1 cellular context compared by ENCODE assay signal in the genomic region with DNA sequence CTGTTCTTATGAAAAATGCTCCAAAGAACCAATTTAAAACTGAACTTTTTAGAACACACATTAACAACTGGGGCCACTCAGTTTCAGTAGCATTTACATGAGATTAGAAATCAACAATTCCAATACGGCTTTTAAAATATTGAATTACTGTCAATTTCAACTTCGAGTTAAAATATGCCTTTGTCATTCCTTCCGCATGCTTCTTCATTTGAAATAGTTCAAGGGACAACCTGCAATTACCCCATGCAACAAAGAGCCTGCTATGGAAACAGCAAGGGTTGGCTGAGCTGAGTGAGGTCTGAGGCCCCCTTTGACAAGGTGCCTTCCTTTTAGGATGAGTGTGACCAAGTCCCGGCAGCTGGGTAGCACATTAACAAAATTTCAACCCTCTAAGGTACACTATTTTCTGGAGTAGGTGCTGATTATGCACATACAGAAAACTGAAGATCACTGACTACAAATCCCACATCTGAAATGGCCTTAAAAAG.
TF ChIP-seq lines count a peak whose summit lies in the region.

No MANE protein-coding gene starts in this region.

TF ChIP-seq in K562, 482 proteins besides CTCF, POLR2A, EP300 and RAD21:
- TF ChIP-seq, protein P1, sequence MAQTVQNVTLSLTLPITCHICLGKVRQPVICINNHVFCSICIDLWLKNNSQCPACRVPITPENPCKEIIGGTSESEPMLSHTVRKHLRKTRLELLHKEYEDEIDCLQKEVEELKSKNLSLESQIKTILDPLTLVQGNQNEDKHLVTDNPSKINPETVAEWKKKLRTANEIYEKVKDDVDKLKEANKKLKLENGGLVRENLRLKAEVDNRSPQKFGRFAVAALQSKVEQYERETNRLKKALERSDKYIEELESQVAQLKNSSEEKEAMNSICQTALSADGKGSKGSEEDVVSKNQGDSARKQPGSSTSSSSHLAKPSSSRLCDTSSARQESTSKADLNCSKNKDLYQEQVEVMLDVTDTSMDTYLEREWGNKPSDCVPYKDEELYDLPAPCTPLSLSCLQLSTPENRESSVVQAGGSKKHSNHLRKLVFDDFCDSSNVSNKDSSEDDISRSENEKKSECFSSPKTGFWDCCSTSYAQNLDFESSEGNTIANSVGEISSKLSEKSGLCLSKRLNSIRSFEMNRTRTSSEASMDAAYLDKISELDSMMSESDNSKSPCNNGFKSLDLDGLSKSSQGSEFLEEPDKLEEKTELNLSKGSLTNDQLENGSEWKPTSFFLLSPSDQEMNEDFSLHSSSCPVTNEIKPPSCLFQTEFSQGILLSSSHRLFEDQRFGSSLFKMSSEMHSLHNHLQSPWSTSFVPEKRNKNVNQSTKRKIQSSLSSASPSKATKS (CRISPR knock-in tag; IDR thresholded peaks at IDR 0.05): no peak
- TF ChIP-seq FOXK1 (CRISPR knock-in tag; IDR thresholded peaks at IDR 0.05; ENCODE audit: borderline replicate concordance): no peak
- TF ChIP-seq E2F3 (CRISPR knock-in tag; IDR thresholded peaks at IDR 0.05): no peak
- no peak for TF ChIP-seq ZBTB5 (IDR thresholded peaks at IDR 0.05)
- no peak for TF ChIP-seq NEUROD1 (IDR thresholded peaks at IDR 0.05; ENCODE audit: borderline replicate concordance, low read depth, low read length, partially characterized antibody)
- TF ChIP-seq, protein P2, sequence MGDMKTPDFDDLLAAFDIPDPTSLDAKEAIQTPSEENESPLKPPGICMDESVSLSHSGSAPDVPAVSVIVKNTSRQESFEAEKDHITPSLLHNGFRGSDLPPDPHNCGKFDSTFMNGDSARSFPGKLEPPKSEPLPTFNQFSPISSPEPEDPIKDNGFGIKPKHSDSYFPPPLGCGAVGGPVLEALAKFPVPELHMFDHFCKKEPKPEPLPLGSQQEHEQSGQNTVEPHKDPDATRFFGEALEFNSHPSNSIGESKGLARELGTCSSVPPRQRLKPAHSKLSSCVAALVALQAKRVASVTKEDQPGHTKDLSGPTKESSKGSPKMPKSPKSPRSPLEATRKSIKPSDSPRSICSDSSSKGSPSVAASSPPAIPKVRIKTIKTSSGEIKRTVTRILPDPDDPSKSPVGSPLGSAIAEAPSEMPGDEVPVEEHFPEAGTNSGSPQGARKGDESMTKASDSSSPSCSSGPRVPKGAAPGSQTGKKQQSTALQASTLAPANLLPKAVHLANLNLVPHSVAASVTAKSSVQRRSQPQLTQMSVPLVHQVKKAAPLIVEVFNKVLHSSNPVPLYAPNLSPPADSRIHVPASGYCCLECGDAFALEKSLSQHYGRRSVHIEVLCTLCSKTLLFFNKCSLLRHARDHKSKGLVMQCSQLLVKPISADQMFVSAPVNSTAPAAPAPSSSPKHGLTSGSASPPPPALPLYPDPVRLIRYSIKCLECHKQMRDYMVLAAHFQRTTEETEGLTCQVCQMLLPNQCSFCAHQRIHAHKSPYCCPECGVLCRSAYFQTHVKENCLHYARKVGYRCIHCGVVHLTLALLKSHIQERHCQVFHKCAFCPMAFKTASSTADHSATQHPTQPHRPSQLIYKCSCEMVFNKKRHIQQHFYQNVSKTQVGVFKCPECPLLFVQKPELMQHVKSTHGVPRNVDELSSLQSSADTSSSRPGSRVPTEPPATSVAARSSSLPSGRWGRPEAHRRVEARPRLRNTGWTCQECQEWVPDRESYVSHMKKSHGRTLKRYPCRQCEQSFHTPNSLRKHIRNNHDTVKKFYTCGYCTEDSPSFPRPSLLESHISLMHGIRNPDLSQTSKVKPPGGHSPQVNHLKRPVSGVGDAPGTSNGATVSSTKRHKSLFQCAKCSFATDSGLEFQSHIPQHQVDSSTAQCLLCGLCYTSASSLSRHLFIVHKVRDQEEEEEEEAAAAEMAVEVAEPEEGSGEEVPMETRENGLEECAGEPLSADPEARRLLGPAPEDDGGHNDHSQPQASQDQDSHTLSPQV (IDR thresholded peaks at IDR 0.05): peak; percentile 52; the same call in 1 of the 2 replicates
- TF ChIP-seq, protein P3, sequence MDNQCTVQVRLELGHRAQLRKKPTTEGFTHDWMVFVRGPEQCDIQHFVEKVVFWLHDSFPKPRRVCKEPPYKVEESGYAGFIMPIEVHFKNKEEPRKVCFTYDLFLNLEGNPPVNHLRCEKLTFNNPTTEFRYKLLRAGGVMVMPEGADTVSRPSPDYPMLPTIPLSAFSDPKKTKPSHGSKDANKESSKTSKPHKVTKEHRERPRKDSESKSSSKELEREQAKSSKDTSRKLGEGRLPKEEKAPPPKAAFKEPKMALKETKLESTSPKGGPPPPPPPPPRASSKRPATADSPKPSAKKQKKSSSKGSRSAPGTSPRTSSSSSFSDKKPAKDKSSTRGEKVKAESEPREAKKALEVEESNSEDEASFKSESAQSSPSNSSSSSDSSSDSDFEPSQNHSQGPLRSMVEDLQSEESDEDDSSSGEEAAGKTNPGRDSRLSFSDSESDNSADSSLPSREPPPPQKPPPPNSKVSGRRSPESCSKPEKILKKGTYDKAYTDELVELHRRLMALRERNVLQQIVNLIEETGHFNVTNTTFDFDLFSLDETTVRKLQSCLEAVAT (IDR thresholded peaks at IDR 0.05): no peak
- TF ChIP-seq MCM5 (IDR thresholded peaks at IDR 0.05; ENCODE audit: low read depth): no peak
- TF ChIP-seq, protein P4, sequence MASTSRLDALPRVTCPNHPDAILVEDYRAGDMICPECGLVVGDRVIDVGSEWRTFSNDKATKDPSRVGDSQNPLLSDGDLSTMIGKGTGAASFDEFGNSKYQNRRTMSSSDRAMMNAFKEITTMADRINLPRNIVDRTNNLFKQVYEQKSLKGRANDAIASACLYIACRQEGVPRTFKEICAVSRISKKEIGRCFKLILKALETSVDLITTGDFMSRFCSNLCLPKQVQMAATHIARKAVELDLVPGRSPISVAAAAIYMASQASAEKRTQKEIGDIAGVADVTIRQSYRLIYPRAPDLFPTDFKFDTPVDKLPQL (IDR thresholded peaks at IDR 0.05; ENCODE audit: extremely low read depth, insufficient read length): no peak
- no peak for TF ChIP-seq RFX5 (IDR thresholded peaks at IDR 0.05; ENCODE audit: low read depth, low read length)
- TF ChIP-seq, protein P5, sequence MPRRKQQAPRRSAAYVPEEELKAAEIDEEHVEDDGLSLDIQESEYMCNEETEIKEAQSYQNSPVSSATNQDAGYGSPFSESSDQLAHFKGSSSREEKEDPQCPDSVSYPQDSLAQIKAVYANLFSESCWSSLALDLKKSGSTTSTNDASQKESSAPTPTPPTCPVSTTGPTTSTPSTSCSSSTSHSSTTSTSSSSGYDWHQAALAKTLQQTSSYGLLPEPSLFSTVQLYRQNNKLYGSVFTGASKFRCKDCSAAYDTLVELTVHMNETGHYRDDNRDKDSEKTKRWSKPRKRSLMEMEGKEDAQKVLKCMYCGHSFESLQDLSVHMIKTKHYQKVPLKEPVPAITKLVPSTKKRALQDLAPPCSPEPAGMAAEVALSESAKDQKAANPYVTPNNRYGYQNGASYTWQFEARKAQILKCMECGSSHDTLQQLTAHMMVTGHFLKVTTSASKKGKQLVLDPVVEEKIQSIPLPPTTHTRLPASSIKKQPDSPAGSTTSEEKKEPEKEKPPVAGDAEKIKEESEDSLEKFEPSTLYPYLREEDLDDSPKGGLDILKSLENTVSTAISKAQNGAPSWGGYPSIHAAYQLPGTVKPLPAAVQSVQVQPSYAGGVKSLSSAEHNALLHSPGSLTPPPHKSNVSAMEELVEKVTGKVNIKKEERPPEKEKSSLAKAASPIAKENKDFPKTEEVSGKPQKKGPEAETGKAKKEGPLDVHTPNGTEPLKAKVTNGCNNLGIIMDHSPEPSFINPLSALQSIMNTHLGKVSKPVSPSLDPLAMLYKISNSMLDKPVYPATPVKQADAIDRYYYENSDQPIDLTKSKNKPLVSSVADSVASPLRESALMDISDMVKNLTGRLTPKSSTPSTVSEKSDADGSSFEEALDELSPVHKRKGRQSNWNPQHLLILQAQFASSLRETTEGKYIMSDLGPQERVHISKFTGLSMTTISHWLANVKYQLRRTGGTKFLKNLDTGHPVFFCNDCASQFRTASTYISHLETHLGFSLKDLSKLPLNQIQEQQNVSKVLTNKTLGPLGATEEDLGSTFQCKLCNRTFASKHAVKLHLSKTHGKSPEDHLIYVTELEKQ (CRISPR knock-in tag; IDR thresholded peaks at IDR 0.05): no peak
- TF ChIP-seq TEAD4 (IDR thresholded peaks at IDR 0.05; ENCODE audit: low read length): 0 out of 2 replicates have a peak, but pooled peaks have one; percentile 11
- no peak for TF ChIP-seq TEAD4 (CRISPR knock-in tag; IDR thresholded peaks at IDR 0.05; ENCODE audit: borderline replicate concordance)
- peak; percentile 43; the same call in 1 of the 2 replicates for TF ChIP-seq MGA (IDR thresholded peaks at IDR 0.05)
- peak; percentile 16; the same call in 1 of the 2 replicates for TF ChIP-seq NFE2 (IDR thresholded peaks at IDR 0.05; ENCODE audit: low read depth)
- TF ChIP-seq JUND (IDR thresholded peaks at IDR 0.05; ENCODE audit: borderline replicate concordance, low read depth, low read length): no peak
- TF ChIP-seq JUND (tag; IDR thresholded peaks at IDR 0.05; ENCODE audit: borderline replicate concordance, low read depth, low read length): no peak
- TF ChIP-seq ARHGAP35 (IDR thresholded peaks at IDR 0.05; ENCODE audit: partially characterized antibody): no peak
- no peak for TF ChIP-seq PTBP1 (IDR thresholded peaks at IDR 0.05; ENCODE audit: low read depth, low read length)
- no peak for TF ChIP-seq ZBED1 (IDR thresholded peaks at IDR 0.05)
- peak; percentile 60; the same call in 1 of the 2 replicates for TF ChIP-seq L3MBTL2 (IDR thresholded peaks at IDR 0.05)
- no peak for TF ChIP-seq PHB (CRISPR knock-in tag; IDR thresholded peaks at IDR 0.05)
